Comparison of ENCODE assay signal across 11 cellular contexts in genomic region chr10:50648089-50648934, GRCh38. TPM values are rescaled to one million over a fixed set of nuclear protein-coding genes. Genes with fewer than 3 reads are reported as not detected.
DNase-seq lines count a peak whose midpoint lies in the region; ATAC-seq and TF ChIP-seq lines count a peak whose summit lies in the region.
"Had no signal": no experiment of that assay in that cellular context is flagged by ENCODE, and none has a peak within 500 bp of the region (broad histone marks: within the 10 kb centered on the region; RNA-seq: fewer than 3 reads in every experiment).

No MANE protein-coding gene starts in this region.

- no peaks in the 10 kb centered on the region for H4K20me1 ChIP-seq in PC-3 (ENCODE audit: low read length)

- H3K79me2 ChIP-seq in PC-3 (ENCODE audit: low read length), result no peaks in the 10 kb centered on the region

- H3K9ac ChIP-seq in PC-3 (ENCODE audit: low read length), result no peak overlapping the region

- CTCF ChIA-PET in PC-3 (lab: Charles Lee), result no interaction called here
- CTCF ChIA-PET in activated CD4-positive, alpha-beta T cell treated with anti-CD3 and anti-CD28 coated beads for 36 hours (lab: Charles Lee), result interaction anchor here (0.5 to 1.1 kb wide), 3 partner anchors 12 to 280 kb away, joined by 3 to 5 read pairs (median 4); no protein-coding TSS in a partner anchor

- H3K4me1 Mint-ChIP-seq in activated T-helper 2 cell treated with anti-CD3 and anti-CD28 coated beads, Interferon-gamma antibody, Interleukin-2, Interleukin-4, amounts not matched to agents 10 μg/mL and 5 μg/mL and 100 μg/mL, durations not matched to agents 14 hours and 24 hours and 36 hours (ENCODE audit: low read depth), result peaks cover 8% of the 10 kb centered on the region
- H3K4me1 Mint-ChIP-seq in activated CD4-positive, alpha-beta T cell treated with anti-CD3 and anti-CD28 coated beads for 36 hours, result peaks cover 5% of the 10 kb centered on the region

- 0 out of 2 replicates have a peak, but pooled peaks cover 4% of the 10 kb centered on the region for H3K9me2 ChIP-seq in PC-3 (replicated peaks; ENCODE audit: low read length)

- DNase-seq in GM20000 (ENCODE audit: low spot score) (peak; percentile 45), NAMALWA (ENCODE audit: low spot score) (peak; percentile 27), H4 (ENCODE audit: low spot score) (no peak), PC-3 (no peak)
- no peak for DNase-seq in activated T-helper 2 cell treated with anti-CD3 and anti-CD28 coated beads, Interferon-gamma antibody, Interleukin-2, Interleukin-4, amounts not matched to agents 10 μg/mL and 5 μg/mL and 100 μg/mL, durations not matched to agents 14 hours and 24 hours and 36 hours (ENCODE audit: low spot score)
- DNase-seq in activated CD4-positive, alpha-beta T cell treated with anti-CD3 and anti-CD28 coated beads for 36 hours, result no peak
- DNase-seq: activated CD4-positive, alpha-beta T cell treated with anti-CD3 and anti-CD28 coated beads, Interleukin-2, amount 10 ng/mL, durations not matched to agents 7 days and 5 days; activated naive CD4-positive, alpha-beta T cell had no signal

- TF ChIP-seq CTCF in GM20000 (IDR thresholded peaks at IDR 0.05; ENCODE audit: extremely low read depth, missing control alignments) (no peak), PC-3 (conservative IDR thresholded peaks at IDR 0.05; ENCODE audit: low read depth, low read length) (no peak)

- intact Hi-C loops in PC-3 (cut with micrococcal nuclease), result no loop called here
- intact Hi-C loops in activated T-helper 2 cell treated with anti-CD3 and anti-CD28 coated beads, Interferon-gamma antibody, Interleukin-2, Interleukin-4, amounts not matched to agents 10 μg/mL and 5 μg/mL and 100 μg/mL, durations not matched to agents 14 hours and 24 hours and 36 hours (cut with micrococcal nuclease), result no loop called here
- intact Hi-C loops in activated CD4-positive, alpha-beta T cell treated with anti-CD3 and anti-CD28 coated beads for 36 hours (cut with DNase I, micrococcal nuclease), result no loop called here

- no peak overlapping the region for H3K4me3 Mint-ChIP-seq in activated T-helper 2 cell treated with anti-CD3 and anti-CD28 coated beads, Interferon-gamma antibody, Interleukin-2, Interleukin-4, amounts not matched to agents 10 μg/mL and 5 μg/mL and 100 μg/mL, durations not matched to agents 14 hours and 24 hours and 36 hours (ENCODE audit: low read depth)
- no peak overlapping the region for H3K4me3 Mint-ChIP-seq in activated CD4-positive, alpha-beta T cell treated with anti-CD3 and anti-CD28 coated beads for 36 hours
- H3K4me3 Mint-ChIP-seq: activated CD4-positive, alpha-beta T cell treated with anti-CD3 and anti-CD28 coated beads, Interleukin-2, amount 10 ng/mL, durations not matched to agents 7 days and 5 days had no signal

- peaks cover 8% of the 10 kb centered on the region for H3K4me1 ChIP-seq in PC-3 (ENCODE audit: insufficient read depth, low read length)

- no peaks in the 10 kb centered on the region for H3K9me3 ChIP-seq in PC-3 (ENCODE audit: low read length)

- ATAC-seq in GM18498 (IDR thresholded peaks at IDR 0.05; ENCODE audit: unreplicated experiment), result peak; percentile 84
- ATAC-seq in HG02970 (IDR thresholded peaks at IDR 0.05; ENCODE audit: low FRiP score, unreplicated experiment), result peak; percentile 72
- no peak for ATAC-seq in PC-3
- ATAC-seq in activated CD4-positive, alpha-beta T cell treated with anti-CD3 and anti-CD28 coated beads for 36 hours, result no peak
- ATAC-seq: Right ventricle myocardium inferior had no signal

- POLR2A ChIA-PET in PC-3 (lab: Charles Lee; ENCODE audit: unreplicated experiment), result no interaction called here
- POLR2A ChIA-PET in activated CD4-positive, alpha-beta T cell treated with anti-CD3 and anti-CD28 coated beads for 36 hours (lab: Charles Lee), result interaction anchor here (0.6 kb wide), 1 partner anchor 12 kb away, joined by 8 read pairs; no protein-coding TSS in a partner anchor

- peaks cover 52% of the 10 kb centered on the region for H3K27me3 Mint-ChIP-seq in activated T-helper 2 cell treated with anti-CD3 and anti-CD28 coated beads, Interferon-gamma antibody, Interleukin-2, Interleukin-4, amounts not matched to agents 10 μg/mL and 5 μg/mL and 100 μg/mL, durations not matched to agents 14 hours and 24 hours and 36 hours (ENCODE audit: low read depth)
- no peaks in the 10 kb centered on the region for H3K27me3 Mint-ChIP-seq in activated CD4-positive, alpha-beta T cell treated with anti-CD3 and anti-CD28 coated beads for 36 hours
- H3K27me3 Mint-ChIP-seq: activated CD4-positive, alpha-beta T cell treated with anti-CD3 and anti-CD28 coated beads, Interleukin-2, amount 10 ng/mL, durations not matched to agents 7 days and 5 days had no signal

- no peaks in the 10 kb centered on the region for H3F3A ChIP-seq in PC-3 (ENCODE audit: low read length, unreplicated experiment)

- H3K27ac Mint-ChIP-seq in activated T-helper 2 cell treated with anti-CD3 and anti-CD28 coated beads, Interferon-gamma antibody, Interleukin-2, Interleukin-4, amounts not matched to agents 10 μg/mL and 5 μg/mL and 100 μg/mL, durations not matched to agents 14 hours and 24 hours and 36 hours, result no peak overlapping the region
- H3K27ac Mint-ChIP-seq in activated CD4-positive, alpha-beta T cell treated with anti-CD3 and anti-CD28 coated beads for 36 hours, result no peak overlapping the region
- H3K27ac Mint-ChIP-seq: activated CD4-positive, alpha-beta T cell treated with anti-CD3 and anti-CD28 coated beads, Interleukin-2, amount 10 ng/mL, durations not matched to agents 7 days and 5 days had no signal

- no peak overlapping the region for H3K4me3 ChIP-seq in PC-3 (ENCODE audit: low read length)

- no peaks in the 10 kb centered on the region for H3K36me3 Mint-ChIP-seq in activated T-helper 2 cell treated with anti-CD3 and anti-CD28 coated beads, Interferon-gamma antibody, Interleukin-2, Interleukin-4, amounts not matched to agents 10 μg/mL and 5 μg/mL and 100 μg/mL, durations not matched to agents 14 hours and 24 hours and 36 hours (ENCODE audit: low read depth)
- H3K36me3 Mint-ChIP-seq in activated CD4-positive, alpha-beta T cell treated with anti-CD3 and anti-CD28 coated beads for 36 hours (ENCODE audit: low read depth), result no peaks in the 10 kb centered on the region

- no peaks in the 10 kb centered on the region for H3K36me3 ChIP-seq in PC-3 (ENCODE audit: low read depth, low read length)

- no peak overlapping the region for H3K4me2 ChIP-seq in PC-3 (ENCODE audit: low read length)

- no peak overlapping the region for H2AFZ ChIP-seq in PC-3 (ENCODE audit: low read length)

- H3K9me3 Mint-ChIP-seq in activated T-helper 2 cell treated with anti-CD3 and anti-CD28 coated beads, Interferon-gamma antibody, Interleukin-2, Interleukin-4, amounts not matched to agents 10 μg/mL and 5 μg/mL and 100 μg/mL, durations not matched to agents 14 hours and 24 hours and 36 hours, result no peaks in the 10 kb centered on the region
- H3K9me3 Mint-ChIP-seq in activated CD4-positive, alpha-beta T cell treated with anti-CD3 and anti-CD28 coated beads for 36 hours (ENCODE audit: low read depth), result no peaks in the 10 kb centered on the region
- H3K9me3 Mint-ChIP-seq: activated CD4-positive, alpha-beta T cell treated with anti-CD3 and anti-CD28 coated beads, Interleukin-2, amount 10 ng/mL, durations not matched to agents 7 days and 5 days had no signal

- BruUV-seq in PC-3 (replicated peaks; lab: Mats Ljungman, UMichigan), result no TSS peak

- H3K27me3 ChIP-seq in PC-3 (ENCODE audit: low read length), result no peaks in the 10 kb centered on the region

- no peak overlapping the region for H3K27ac ChIP-seq in PC-3 (ENCODE audit: low read length)

RNA-seq across cellular contexts. Expression of gene SGMS1, which starts 24.6 kb away (rescaled TPM):
- total RNA-seq in H4 (2014; rRNA removed; shearing (Covaris generic)), result 8.2 and 13.0 TPM in 2 replicates
- total RNA-seq in PC-3 (2014; rRNA removed), result 61.4 and 68.2 TPM in 2 replicates
- 10.7 and 11.3 TPM in 2 replicates for total RNA-seq in activated T-helper 2 cell treated with anti-CD3 and anti-CD28 coated beads, Interferon-gamma antibody, Interleukin-2, Interleukin-4, amounts not matched to agents 10 μg/mL and 5 μg/mL and 100 μg/mL, durations not matched to agents 14 hours and 24 hours and 36 hours
- total RNA-seq in activated CD4-positive, alpha-beta T cell treated with anti-CD3 and anti-CD28 coated beads for 36 hours, result 1 to 10 TPM; 7.5 to 9.0 TPM

Comparison
In these comparisons a context has a peak if more than half of its experiments do, and no peak if none do; other contexts are left out.
1. ATAC-seq: peak in GM18498 (single experiment) and HG02970 (single experiment); none in PC-3 (single experiment) and activated CD4-positive, alpha-beta T cell treated with anti-CD3 and anti-CD28 coated beads for 36 hours (single experiment).
2. DNase-seq: peak in GM20000 (single experiment) and NAMALWA (single experiment); none in H4 (single experiment), PC-3 (single experiment), activated T-helper 2 cell treated with anti-CD3 and anti-CD28 coated beads, Interferon-gamma antibody, Interleukin-2, Interleukin-4, amounts not matched to agents 10 μg/mL and 5 μg/mL and 100 μg/mL, durations not matched to agents 14 hours and 24 hours and 36 hours (single experiment) and activated CD4-positive, alpha-beta T cell treated with anti-CD3 and anti-CD28 coated beads for 36 hours (single experiment).